Comparison of ENCODE assay signal across 9 cellular contexts in genomic region chr13:28059214-28059613, GRCh38. TPM values are rescaled to one million over a fixed set of nuclear protein-coding genes. Genes with fewer than 3 reads are reported as not detected.
A peak's percentile ranks its signal among the peaks of the same experiment; 100 is the strongest.
DNase-seq lines count a peak whose midpoint lies in the region; ATAC-seq and TF ChIP-seq lines count a peak whose summit lies in the region.
"Had no signal": no experiment of that assay in that cellular context is flagged by ENCODE, and none has a peak within 500 bp of the region (broad histone marks: within the 10 kb centered on the region; RNA-seq: fewer than 3 reads in every experiment).

No MANE protein-coding gene starts in this region.

- H3K9me3 Mint-ChIP-seq in effector memory CD8-positive, alpha-beta T cell = no peaks in the 10 kb centered on the region
- H3K9me3 Mint-ChIP-seq: naive B cell had no signal

- no peak overlapping the region for H3K27ac Mint-ChIP-seq in effector memory CD8-positive, alpha-beta T cell

- H2AFZ ChIP-seq in smooth muscle cell (ENCODE audit: low read depth) = no peak overlapping the region

- H3K36me3 Mint-ChIP-seq in effector memory CD8-positive, alpha-beta T cell (ENCODE audit: insufficient read depth) = peaks cover 3% of the 10 kb centered on the region
- H3K36me3 Mint-ChIP-seq: naive B cell had no signal

- H3K4me2 ChIP-seq in smooth muscle cell = no peak overlapping the region

- H3K27ac ChIP-seq in WERI-Rb-1 (no peak overlapping the region), smooth muscle cell (ENCODE audit: low read depth) (no peak overlapping the region), esophagus muscularis mucosa (replicated peaks in 1 of 4) (no peak overlapping the region)

- no peaks in the 10 kb centered on the region for H4K20me1 ChIP-seq in smooth muscle cell (ENCODE audit: low read depth)

- no peak for ATAC-seq in effector memory CD8-positive, alpha-beta T cell (replicated peaks)

- no peaks in the 10 kb centered on the region for H3F3A ChIP-seq in smooth muscle cell (ENCODE audit: low read depth)

- H3K9me3 ChIP-seq in WERI-Rb-1 (ENCODE audit: severe bottlenecking) (peaks cover 3% of the 10 kb centered on the region), smooth muscle cell (replicated peaks; ENCODE audit: low read depth) (no peaks in the 10 kb centered on the region), esophagus muscularis mucosa (no peaks in the 10 kb centered on the region)

- H3K4me1 Mint-ChIP-seq in effector memory CD8-positive, alpha-beta T cell (ENCODE audit: low read depth in 2 of 2) = peaks cover 2 to 4% of the 10 kb centered on the region in 2 donors

- no peak overlapping the region for H3K9ac ChIP-seq in smooth muscle cell (ENCODE audit: low read depth)

- intact Hi-C loops in esophagus muscularis mucosa (cut with DNase I) = no loop called here

- H3K4me3 ChIP-seq in WERI-Rb-1 (ENCODE audit: low read depth, low read length) = no peak overlapping the region
- no peak overlapping the region for H3K4me3 ChIP-seq in smooth muscle cell
- H3K4me3 ChIP-seq in esophagus muscularis mucosa = no peak overlapping the region

- peaks cover 38% of the 10 kb centered on the region for H3K27me3 ChIP-seq in WERI-Rb-1 (ENCODE audit: insufficient read depth, low read depth, severe bottlenecking)
- H3K27me3 ChIP-seq in smooth muscle cell (ENCODE audit: low read depth) = peaks cover 5% of the 10 kb centered on the region
- peaks cover 0 to 24% (median 0%) of the 10 kb centered on the region in 4 donors for H3K27me3 ChIP-seq in esophagus muscularis mucosa

- H3K79me2 ChIP-seq in smooth muscle cell (ENCODE audit: low read depth) = no peaks in the 10 kb centered on the region

- no peak for TF ChIP-seq EP300 in esophagus muscularis mucosa (IDR thresholded peaks at IDR 0.05)

- H3K4me3 Mint-ChIP-seq in effector memory CD8-positive, alpha-beta T cell = no peak overlapping the region

- H3K4me1 ChIP-seq in smooth muscle cell (ENCODE audit: low read depth) (no peaks in the 10 kb centered on the region), esophagus muscularis mucosa (no peaks in the 10 kb centered on the region)

- 63% methylated on average over 6 of the region's 6 CpGs for WGBS in smooth muscle cell (ENCODE audit: low lambda C conversion rate)
- 56% methylated on average over 6 of the region's 6 CpGs for whole genome bisulfite sequencing in esophagus muscularis mucosa

- peaks cover 22 to 37% of the 10 kb centered on the region in 2 donors for H3K27me3 Mint-ChIP-seq in effector memory CD8-positive, alpha-beta T cell
- H3K27me3 Mint-ChIP-seq: naive B cell had no signal

- TF ChIP-seq CTCF in WERI-Rb-1 (IDR thresholded peaks at IDR 0.05; ENCODE audit: low read depth, low read length) (peak; percentile 70), smooth muscle cell (IDR thresholded peaks at IDR 0.05; ENCODE audit: borderline replicate concordance, insufficient read depth, poor library complexity, severe bottlenecking) (peak; percentile 35), esophagus muscularis mucosa (IDR thresholded peaks at IDR 0.05) (no peak)

- DNase-seq in DMS114 treated with DMSO at 0.1 percent for 48 hours (lab: John Stamatoyannopoulos, UW; ENCODE audit: unreplicated experiment) = peak; percentile 2
- DNase-seq in HuH-7 (ENCODE audit: low spot score) = peak; percentile 53
- peak; percentile 69 for DNase-seq in WERI-Rb-1
- DNase-seq in effector memory CD8-positive, alpha-beta T cell = peak; percentile 7 to 11 (median 9)
- DNase-seq in smooth muscle cell (lab: John Stamatoyannopoulos, UW; ENCODE audit: unreplicated experiment) = no peak
- no peak for DNase-seq in NCI-H226
- no peak for DNase-seq in NCI-H2081 (lab: John Stamatoyannopoulos, UW)
- no peak for DNase-seq in esophagus muscularis mucosa (ENCODE audit: extremely low spot score)
- DNase-seq: naive B cell had no signal

- H3K36me3 ChIP-seq in WERI-Rb-1 (no peaks in the 10 kb centered on the region), smooth muscle cell (ENCODE audit: low read depth) (no peaks in the 10 kb centered on the region), esophagus muscularis mucosa (no peaks in the 10 kb centered on the region)

- no peak for TF ChIP-seq POLR2A in esophagus muscularis mucosa (IDR thresholded peaks at IDR 0.05; ENCODE audit: low read depth)

RNA-seq across cellular contexts. Expression of gene FLT3, which starts 41.2 kb away (rescaled TPM):
- total RNA-seq in smooth muscle cell (not detected in 2 replicates), esophagus muscularis mucosa (1 to 10 TPM in 1 of 4 donors, under 1 TPM in 3; 0.06 to 1.8 (median 0.53) TPM)
- not detected in 2 replicates for polyA plus RNA-seq in smooth muscle cell

Comparison
In these comparisons a context has a peak if more than half of its experiments do, and no peak if none do; other contexts are left out.
1. DNase-seq: peak in DMS114 treated with DMSO at 0.1 percent for 48 hours (single experiment), HuH-7 (single experiment), WERI-Rb-1 (single experiment) and effector memory CD8-positive, alpha-beta T cell (3 of 3); none in smooth muscle cell (single experiment), NCI-H226 (single experiment), NCI-H2081 (0 of 2) and esophagus muscularis mucosa (single experiment).
2. CTCF ChIP-seq: peak in WERI-Rb-1 (single experiment) and smooth muscle cell (single experiment); none in esophagus muscularis mucosa (0 of 3).